In genomic region chr2:71393216-71393615, GRCh38 we compare ENCODE assay signal across 34 cellular contexts.
"Had no signal": no experiment of that assay in that cellular context is flagged by ENCODE, and none has a peak within 500 bp of the region (broad histone marks: within the 10 kb centered on the region; RNA-seq: fewer than 3 reads in every experiment).

No MANE protein-coding gene starts in this region.

- H3K27ac ChIP-seq: adrenal gland, body of pancreas, brain microvascular endothelial cell, breast epithelium, VCaP had no signal

- FAIRE-seq: astrocyte, TTC549 had no signal

- DNase-seq: activated B cell treated with CpG ODN at 0.5 μM for 24 hours; activated CD4-positive, alpha-beta memory T cell treated with anti-CD3 and anti-CD28 coated beads for 36 hours; activated CD4-positive, alpha-beta T cell treated with anti-CD3 and anti-CD28 coated beads for 4 hours; activated CD4-positive, alpha-beta T cell treated with anti-CD3 and anti-CD28 coated beads, Interleukin-2, amount 10 ng/mL, durations not matched to agents 24 days and 14 days; activated CD4-positive, alpha-beta T cell treated with anti-CD3 and anti-CD28 coated beads, Interleukin-2, amount 50 U/mL, for 1 hour; activated CD4-positive, alpha-beta T cell treated with anti-CD3 and anti-CD28 coated beads, Interleukin-2, amount 50 U/mL, for 4 hours; activated CD4-positive, CD25-positive, alpha-beta regulatory T cell treated with anti-CD3 and anti-CD28 coated beads, Interleukin-2, amount 50 U/mL, for 72 hours; activated CD8-positive, alpha-beta memory T cell treated with anti-CD3 and anti-CD28 coated beads, Interleukin-2, amount 50 U/mL, for 4 hours; activated CD8-positive, alpha-beta T cell treated with anti-CD3 and anti-CD28 coated beads for 36 hours; activated effector memory CD4-positive, alpha-beta T cell treated with anti-CD3 and anti-CD28 coated beads, Interleukin-2, amount 50 U/mL, for 16 hours; activated gamma-delta T cell treated with Interleukin-2 at 50 U/mL for 16 hours; activated naive CD4-positive, alpha-beta T cell; activated naive CD4-positive, alpha-beta T cell treated with anti-CD3 and anti-CD28 coated beads for 36 hours; activated naive CD4-positive, alpha-beta T cell treated with anti-CD3 and anti-CD28 coated beads, Interleukin-2, amount 50 U/mL, for 16 hours; activated naive CD8-positive, alpha-beta T cell treated with anti-CD3 and anti-CD28 coated beads for 36 hours; activated T-cell treated with anti-CD3 and anti-CD28 coated beads for 4 hours; activated T-cell treated with anti-CD3 and anti-CD28 coated beads, Interleukin-2, amount 50 U/mL, for 1 hour; activated T-cell treated with anti-CD3 and anti-CD28 coated beads, Interleukin-2, amount 50 U/mL, for 4 hours; activated T-cell treated with anti-CD3 and anti-CD28 coated beads, Interleukin-2, amount 50 U/mL, for 72 hours; adrenal gland; amniotic stem cell; aorta; body of pancreas; brain microvascular endothelial cell; central memory CD4-positive, alpha-beta T cell; T-helper 1 cell; T-helper 2 cell; T-helper 9 cell had no signal

- ATAC-seq: activated CD8-positive, alpha-beta T cell treated with anti-CD3 and anti-CD28 coated beads for 36 hours; activated naive CD4-positive, alpha-beta T cell treated with anti-CD3 and anti-CD28 coated beads, Interleukin-2, amount 50 U/mL, for 72 hours; activated T-cell treated with anti-CD3 and anti-CD28 coated beads, Interleukin-2, amount 50 U/mL, for 4 hours; activated T-cell treated with anti-CD3 and anti-CD28 coated beads, Interleukin-2, amount 50 U/mL, for 72 hours; activated T-helper 17 cell treated with anti-CD3 and anti-CD28 coated beads, Interleukin-2, amount 50 U/mL, for 72 hours; body of pancreas had no signal

- H3K9me3 ChIP-seq: adrenal gland, body of pancreas, breast epithelium had no signal

- H3K27me3 ChIP-seq: adrenal gland, body of pancreas, brain microvascular endothelial cell, breast epithelium had no signal

- H3K36me3 ChIP-seq: breast epithelium had no signal

- H3K4me3 ChIP-seq: adrenal gland, body of pancreas, breast epithelium had no signal

- H3K4me1 ChIP-seq: adrenal gland, body of pancreas, breast epithelium had no signal
